Comparison of ENCODE assay signal across 14 cellular contexts in the genomic region with DNA sequence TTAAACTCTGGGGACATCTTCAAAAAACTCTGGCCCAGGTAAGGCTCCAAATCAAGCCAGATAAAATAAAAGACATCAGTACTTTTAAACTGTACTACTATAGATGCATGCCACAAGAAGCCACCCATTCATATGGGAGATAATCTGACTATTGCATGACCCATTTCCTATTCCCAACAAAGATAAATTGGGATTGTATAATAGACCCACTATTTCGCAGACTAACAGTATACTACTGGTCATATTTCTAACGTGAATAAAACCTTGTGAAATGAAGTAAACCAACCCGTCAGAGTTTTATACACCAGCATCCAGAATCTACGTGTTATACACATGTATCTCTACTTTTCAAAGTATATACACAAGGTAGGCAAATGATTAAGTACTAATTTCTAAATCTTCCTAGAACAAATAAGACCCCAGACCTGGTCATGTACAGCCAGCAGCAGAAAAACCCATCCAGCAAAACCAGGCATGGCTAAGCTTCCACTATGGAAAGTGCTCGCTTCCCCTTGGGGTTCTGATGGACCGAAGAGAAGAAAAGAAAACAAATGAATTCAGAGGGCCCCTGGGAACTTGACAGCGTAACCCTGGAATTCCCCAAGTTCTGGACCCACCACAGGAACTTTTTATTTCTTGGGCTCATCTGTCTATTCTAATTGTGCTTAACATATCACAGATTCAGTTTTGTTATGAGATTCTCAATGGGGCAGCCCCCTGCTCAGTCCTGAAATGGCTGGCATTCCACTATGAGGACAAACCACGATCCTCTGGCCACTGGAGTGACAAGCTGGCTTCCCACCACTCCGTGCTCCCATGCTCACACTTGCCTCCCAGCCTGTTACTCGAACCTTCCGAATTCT.
DNase-seq lines count a peak whose midpoint lies in the region; ATAC-seq, FAIRE-seq and TF ChIP-seq lines count a peak whose summit lies in the region.
"Had no signal": no experiment of that assay in that cellular context is flagged by ENCODE, and none has a peak within 500 bp of the region (broad histone marks: within the 10 kb centered on the region; RNA-seq: fewer than 3 reads in every experiment).

No MANE protein-coding gene starts in this region.

- 93% methylated on average over 11 of the region's 11 CpGs for WGBS in hepatocyte (ENCODE audit: low lambda C conversion rate, missing lambda C conversion rate)

- H3K79me2 ChIP-seq in KMS-11 (ENCODE audit: insufficient read depth, low read depth) (peaks cover 72% of the 10 kb centered on the region), hepatocyte (peaks cover 70% of the 10 kb centered on the region)

- DNase-seq in GM06990 (ENCODE audit: extremely low read depth, insufficient read length) (peak; percentile 72), hepatocyte (ENCODE audit: low spot score) (no peak), left ventricle myocardium superior (no peak), mucosa of gallbladder (ENCODE audit: low spot score) (no peak), kidney (no peak)
- no peak for DNase-seq in activated CD4-positive, CD25-positive, alpha-beta regulatory T cell (lab: John Stamatoyannopoulos, UW)
- DNase-seq: kidney glomerular epithelial cell; NCI-H1048; stimulated activated CD4-positive, alpha-beta T cell treated with anti-CD3 and anti-CD28 coated beads, Interleukin-12 subunit alpha, Interleukin-12 subunit beta, amount 100 ng/mL, for 4 hours had no signal

- no peaks in the 10 kb centered on the region for H3K9me2 ChIP-seq in hepatocyte (replicated peaks; ENCODE audit: insufficient read depth)

- H4K20me1 ChIP-seq in KMS-11 (ENCODE audit: insufficient read depth), result no peaks in the 10 kb centered on the region; the same call in 1 of the 2 replicates
- no peaks in the 10 kb centered on the region for H4K20me1 ChIP-seq in hepatocyte (ENCODE audit: insufficient read depth, poor library complexity, severe bottlenecking)

- H3K9ac ChIP-seq in KMS-11, result no peak overlapping the region; the same call in 1 of the 2 replicates
- H3K9ac ChIP-seq in kidney (ENCODE audit: low read length in 2 of 2), result no peak overlapping the region

- FAIRE-seq in kidney (lab: Jason Lieb, UNC), result no peak
- FAIRE-seq: endothelial cell of umbilical vein, HepG2 had no signal

- H3K27ac ChIP-seq in KMS-11 (peak overlapping the region; percentile 34; the same call in 1 of the 2 replicates), hepatocyte (peak overlapping the region; percentile 29), kidney (ENCODE audit: low read depth in 2 of 2, low read length in 2 of 2) (no peak overlapping the region)
- H3K27ac ChIP-seq: SK-N-MC had no signal

- H3K4me3 ChIP-seq in GM06990 (replicated peaks; ENCODE audit: low read depth, low read length) (peak overlapping the region; percentile 46), KMS-11 (IDR thresholded peaks at IDR 0.05; ENCODE audit: insufficient read depth, low read depth, low read length) (no peak overlapping the region), hepatocyte (no peak overlapping the region), kidney (ENCODE audit: low read length in 2 of 2) (no peak overlapping the region)
- H3K4me3 ChIP-seq: SK-N-MC had no signal

- ATAC-seq in GM19463 (IDR thresholded peaks at IDR 0.05; ENCODE audit: unreplicated experiment) (peak; percentile 20), left ventricle myocardium superior (no peak)
- ATAC-seq: HepG2 had no signal

- H3K27me3 ChIP-seq in GM06990 (replicated peaks; ENCODE audit: control insufficient read depth, insufficient read depth, low read length) (no peaks in the 10 kb centered on the region), KMS-11 (ENCODE audit: insufficient read depth, low read depth) (no peaks in the 10 kb centered on the region), hepatocyte (no peaks in the 10 kb centered on the region)

- H3K36me3 ChIP-seq in GM06990 (ENCODE audit: control insufficient read depth, insufficient read depth, low read length), result no peaks in the 10 kb centered on the region
- H3K36me3 ChIP-seq in KMS-11 (ENCODE audit: insufficient read depth), result no peaks in the 10 kb centered on the region
- no peaks in the 10 kb centered on the region for H3K36me3 ChIP-seq in hepatocyte (replicated peaks; ENCODE audit: insufficient read depth, low read depth)
- no peaks in the 10 kb centered on the region for H3K36me3 ChIP-seq in kidney (ENCODE audit: control insufficient read depth in 1 of 2, insufficient read depth in 2 of 2, low read length in 2 of 2)

- intact Hi-C loops in left ventricle myocardium superior (cut with micrococcal nuclease) (no loop called here), kidney (cut with DNase I) (no loop called here)

- H3K9me3 ChIP-seq in hepatocyte (ENCODE audit: low read depth) (no peaks in the 10 kb centered on the region), kidney (ENCODE audit: control insufficient read depth in 1 of 2, low read length in 2 of 2) (no peaks in the 10 kb centered on the region)

- H3K4me2 ChIP-seq in KMS-11 (peak overlapping the region; percentile 43), hepatocyte (peak overlapping the region; percentile 26)

- no peak overlapping the region for H2AFZ ChIP-seq in KMS-11 (ENCODE audit: low read depth)
- H2AFZ ChIP-seq in hepatocyte, result no peak overlapping the region

- TF ChIP-seq CTCF in GM06990 (IDR thresholded peaks at IDR 0.05; ENCODE audit: insufficient read depth, low read length, poor library complexity, severe bottlenecking) (no peak), KMS-11 (conservative IDR thresholded peaks at IDR 0.05; ENCODE audit: low read depth, low read length) (no peak), hepatocyte (IDR thresholded peaks at IDR 0.05; ENCODE audit: poor library complexity) (no peak), kidney (IDR thresholded peaks at IDR 0.05; ENCODE audit: borderline replicate concordance, extremely low read depth, insufficient read depth) (no peak)

- H3K4me1 ChIP-seq in KMS-11 (ENCODE audit: low read depth, poor library complexity, severe bottlenecking), result peaks cover 71% of the 10 kb centered on the region
- H3K4me1 ChIP-seq in hepatocyte (ENCODE audit: insufficient read depth), result peaks cover 27% of the 10 kb centered on the region
- peaks cover 14 to 16% of the 10 kb centered on the region in 2 donors for H3K4me1 ChIP-seq in kidney (ENCODE audit: control insufficient read depth in 1 of 2, insufficient read depth in 1 of 2, low read depth in 1 of 2, low read length in 2 of 2)

Comparison
In these comparisons a context has a peak if more than half of its experiments do, and no peak if none do; other contexts are left out.
1. H3K27ac ChIP-seq: peak in KMS-11 (single experiment) and hepatocyte (single experiment); none in kidney (0 of 2).